Comparison of ENCODE assay signal across 16 cellular contexts in genomic region chr6:35014341-35014740, GRCh38.
A peak's percentile ranks its signal among the peaks of the same experiment; 100 is the strongest.
DNase-seq lines count a peak whose midpoint lies in the region; TF ChIP-seq lines count a peak whose summit lies in the region.
"Had no signal": no experiment of that assay in that cellular context is flagged by ENCODE, and none has a peak within 500 bp of the region (broad histone marks: within the 10 kb centered on the region; RNA-seq: fewer than 3 reads in every experiment).

No MANE protein-coding gene starts in this region.

- H3K27me3 Mint-ChIP-seq in brain = no peaks in the 10 kb centered on the region

- TF ChIP-seq CTCF in brain (conservative IDR thresholded peaks at IDR 0.05) (no peak), suprapubic skin (IDR thresholded peaks at IDR 0.05) (no peak)

- DNase-seq in midbrain (lab: John Stamatoyannopoulos, UW) (peak; percentile 87), suprapubic skin (ENCODE audit: low spot score in 2 of 2) (no peak), OCI-M2 (lab: John Stamatoyannopoulos, UW; ENCODE audit: unreplicated experiment) (no peak), DMS114 treated with DMSO at 0.1 percent for 48 hours (lab: John Stamatoyannopoulos, UW; ENCODE audit: unreplicated experiment) (no peak)
- no peak for DNase-seq in stimulated activated CD4-positive, alpha-beta T cell treated with anti-CD3 and anti-CD28 coated beads, Interleukin-1b, Interleukin-23, amount 100 ng/mL, for 48 hours
- DNase-seq: activated CD8-positive, alpha-beta T cell treated with anti-CD3 and anti-CD28 coated beads, Interleukin-2, amount 10 ng/mL, durations not matched to agents 7 days and 5 days; activated gamma-delta T cell treated with Interleukin-2 at 50 U/mL for 16 hours; central memory CD4-positive, alpha-beta T cell; H7; NCI-H2029; NCI-H748 treated with DMSO at 0.1 percent for 48 hours; SHP77 treated with DMSO at 0.1 percent for 48 hours; stimulated activated CD4-positive, alpha-beta T cell treated with anti-CD3 and anti-CD28 coated beads, Interleukin-4, amount 100 ng/mL, for 1 hour had no signal

- peaks cover 3% of the 10 kb centered on the region for H3K4me1 ChIP-seq in HUES48 (ENCODE audit: control insufficient read depth, insufficient read depth, low read length)
- H3K4me1 ChIP-seq in suprapubic skin = peaks cover 52% of the 10 kb centered on the region
- H3K4me1 ChIP-seq: prostate gland had no signal

- no peak for TF ChIP-seq EP300 in suprapubic skin (IDR thresholded peaks at IDR 0.05)

- no peak for TF ChIP-seq POLR2A in suprapubic skin (IDR thresholded peaks at IDR 0.05)

- H3K36me3 ChIP-seq in HUES48 (ENCODE audit: control insufficient read depth, insufficient read depth, low read length) = peaks cover 21% of the 10 kb centered on the region
- H3K36me3 ChIP-seq in suprapubic skin = peaks cover 7% of the 10 kb centered on the region
- H3K36me3 ChIP-seq: prostate gland had no signal

- peaks cover 24% of the 10 kb centered on the region for H3K36me3 Mint-ChIP-seq in brain

- H3K4me3 Mint-ChIP-seq in brain = peak overlapping the region in 1 of 5 experiments; percentile 6
- H3K4me3 Mint-ChIP-seq: activated CD8-positive, alpha-beta T cell treated with anti-CD3 and anti-CD28 coated beads, Interleukin-2, amount 10 ng/mL, durations not matched to agents 7 days and 5 days had no signal

- no peaks in the 10 kb centered on the region for H3K27me3 ChIP-seq in HUES48 (ENCODE audit: control insufficient read depth, insufficient read depth, low read length)
- H3K27me3 ChIP-seq in suprapubic skin = no peaks in the 10 kb centered on the region

- no peak overlapping the region for H3K9ac ChIP-seq in HUES48 (ENCODE audit: low read depth, low read length)

- peaks cover 78% of the 10 kb centered on the region for H3K4me1 Mint-ChIP-seq in brain

- 59% methylated on average over 1 of the region's 1 CpG for WGBS in suprapubic skin

- H3K27ac Mint-ChIP-seq in brain = peak overlapping the region in 4 of 5 experiments; percentile 0 to 87 (median 74)
- H3K27ac Mint-ChIP-seq: activated CD8-positive, alpha-beta T cell treated with anti-CD3 and anti-CD28 coated beads, Interleukin-2, amount 10 ng/mL, durations not matched to agents 7 days and 5 days had no signal

- no peaks in the 10 kb centered on the region for H3K9me3 ChIP-seq in HUES48 (ENCODE audit: control insufficient read depth, insufficient read depth, low read length)
- no peaks in the 10 kb centered on the region for H3K9me3 ChIP-seq in suprapubic skin
- H3K9me3 ChIP-seq: prostate gland had no signal

- H3K9me3 Mint-ChIP-seq in brain = no peaks in the 10 kb centered on the region

- H3K4me3 ChIP-seq in HUES48 (ENCODE audit: low read depth, low read length) (no peak overlapping the region), suprapubic skin (no peak overlapping the region)
- H3K4me3 ChIP-seq: prostate gland had no signal

- peak overlapping the region; percentile 53 for H3K27ac ChIP-seq in HUES48 (ENCODE audit: low read depth, low read length)
- H3K27ac ChIP-seq in suprapubic skin = peak overlapping the region; percentile 92
- H3K27ac ChIP-seq: prostate gland had no signal
